In the genomic region with DNA sequence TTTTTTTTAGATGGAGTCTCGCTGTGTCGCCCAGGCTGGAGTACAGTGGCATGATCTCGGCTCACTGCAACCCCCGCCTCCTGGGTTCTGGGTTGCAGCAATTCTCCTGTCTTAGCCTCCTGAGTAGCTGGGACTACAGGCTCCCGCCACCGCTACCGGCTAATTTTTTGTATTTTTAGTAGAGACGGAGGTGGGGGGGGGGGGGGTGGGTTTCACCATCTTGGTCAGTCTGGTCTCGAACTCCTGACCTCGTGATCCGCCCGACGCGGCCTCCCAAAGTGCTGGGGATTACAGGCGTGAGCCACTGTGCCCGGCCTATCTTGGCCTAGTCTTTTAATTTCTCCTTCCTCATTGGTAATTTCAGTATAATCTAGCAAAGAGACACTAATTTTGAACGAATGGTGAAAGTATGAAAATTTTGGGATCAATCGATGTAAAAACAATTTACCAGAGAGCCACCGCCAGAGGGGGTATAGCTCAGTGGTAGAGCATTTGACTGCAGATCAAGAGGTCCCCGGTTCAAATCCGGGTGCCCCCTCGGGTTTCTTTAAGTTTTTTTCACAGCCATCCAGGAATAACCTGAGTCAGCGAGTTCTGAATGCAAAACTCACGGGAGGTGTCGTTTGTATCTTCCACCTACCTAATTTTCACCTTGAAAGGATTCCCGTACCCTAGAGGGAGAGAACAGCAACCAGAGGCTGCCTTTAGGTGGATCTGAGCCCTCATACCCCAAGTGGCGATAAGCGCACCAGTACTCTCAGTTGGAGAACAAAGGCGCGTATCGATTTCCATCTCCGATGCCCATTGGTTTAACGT, we compare ENCODE assay signal across 1 cellular context.
TF ChIP-seq lines count a peak whose summit lies in the region.

No MANE protein-coding gene starts in this region.

TF ChIP-seq in HepG2, 621 proteins besides CTCF, POLR2A, EP300 and RAD21 (continued from another document):
- TF ChIP-seq SOX13 (IDR thresholded peaks at IDR 0.05) (no peak), SOX13 (CRISPR knock-in tag; conservative IDR thresholded peaks at IDR 0.05 in 1 of 2, IDR thresholded peaks at IDR 0.05 in 1 of 2) (no peak; a peak in 1 of 4 replicates), POLR2AphosphoS5 (IDR thresholded peaks at IDR 0.05; ENCODE audit: low read depth, low read length) (no peak), ZMYM2 (CRISPR knock-in tag; IDR thresholded peaks at IDR 0.05) (peak; percentile 24; the same call in 1 of the 2 replicates), ZNF891 (CRISPR knock-in tag; IDR thresholded peaks at IDR 0.05) (no peak), CBX1 (IDR thresholded peaks at IDR 0.05; ENCODE audit: low read depth) (no peak), EZH2 (conservative IDR thresholded peaks at IDR 0.05; ENCODE audit: low read depth, low read length) (no peak), ZBTB3 (CRISPR knock-in tag; IDR thresholded peaks at IDR 0.05; ENCODE audit: borderline replicate concordance, low read depth) (no peak), THYN1 (CRISPR knock-in tag; IDR thresholded peaks at IDR 0.05; ENCODE audit: borderline replicate concordance, low read depth) (no peak), ZNF547 (CRISPR knock-in tag; IDR thresholded peaks at IDR 0.05) (no peak), NR2F6 (IDR thresholded peaks at IDR 0.05) (peak; percentile 41; the same call in 1 of the 2 replicates), NR2F6 (CRISPR knock-in tag; IDR thresholded peaks at IDR 0.05) (peak; percentile 28), CEBPB (IDR thresholded peaks at IDR 0.05; ENCODE audit: borderline replicate concordance, low read depth, low read length) (no peak), ZNF616 (CRISPR knock-in tag; IDR thresholded peaks at IDR 0.05; ENCODE audit: low read depth) (no peak), TOPORS (CRISPR knock-in tag; IDR thresholded peaks at IDR 0.05) (no peak), HCFC1 (IDR thresholded peaks at IDR 0.05; ENCODE audit: low read depth, low read length) (no peak), ZNF326 (CRISPR knock-in tag; IDR thresholded peaks at IDR 0.05; ENCODE audit: borderline replicate concordance) (no peak), KAT8 (CRISPR knock-in tag; IDR thresholded peaks at IDR 0.05) (peak; percentile 76)
- TF ChIP-seq, protein P1, sequence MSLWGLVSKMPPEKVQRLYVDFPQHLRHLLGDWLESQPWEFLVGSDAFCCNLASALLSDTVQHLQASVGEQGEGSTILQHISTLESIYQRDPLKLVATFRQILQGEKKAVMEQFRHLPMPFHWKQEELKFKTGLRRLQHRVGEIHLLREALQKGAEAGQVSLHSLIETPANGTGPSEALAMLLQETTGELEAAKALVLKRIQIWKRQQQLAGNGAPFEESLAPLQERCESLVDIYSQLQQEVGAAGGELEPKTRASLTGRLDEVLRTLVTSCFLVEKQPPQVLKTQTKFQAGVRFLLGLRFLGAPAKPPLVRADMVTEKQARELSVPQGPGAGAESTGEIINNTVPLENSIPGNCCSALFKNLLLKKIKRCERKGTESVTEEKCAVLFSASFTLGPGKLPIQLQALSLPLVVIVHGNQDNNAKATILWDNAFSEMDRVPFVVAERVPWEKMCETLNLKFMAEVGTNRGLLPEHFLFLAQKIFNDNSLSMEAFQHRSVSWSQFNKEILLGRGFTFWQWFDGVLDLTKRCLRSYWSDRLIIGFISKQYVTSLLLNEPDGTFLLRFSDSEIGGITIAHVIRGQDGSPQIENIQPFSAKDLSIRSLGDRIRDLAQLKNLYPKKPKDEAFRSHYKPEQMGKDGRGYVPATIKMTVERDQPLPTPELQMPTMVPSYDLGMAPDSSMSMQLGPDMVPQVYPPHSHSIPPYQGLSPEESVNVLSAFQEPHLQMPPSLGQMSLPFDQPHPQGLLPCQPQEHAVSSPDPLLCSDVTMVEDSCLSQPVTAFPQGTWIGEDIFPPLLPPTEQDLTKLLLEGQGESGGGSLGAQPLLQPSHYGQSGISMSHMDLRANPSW (CRISPR knock-in tag; IDR thresholded peaks at IDR 0.05; ENCODE audit: borderline replicate concordance), result no peak
- TF ChIP-seq, protein P2, sequence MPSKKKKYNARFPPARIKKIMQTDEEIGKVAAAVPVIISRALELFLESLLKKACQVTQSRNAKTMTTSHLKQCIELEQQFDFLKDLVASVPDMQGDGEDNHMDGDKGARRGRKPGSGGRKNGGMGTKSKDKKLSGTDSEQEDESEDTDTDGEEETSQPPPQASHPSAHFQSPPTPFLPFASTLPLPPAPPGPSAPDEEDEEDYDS (CRISPR knock-in tag; IDR thresholded peaks at IDR 0.05), result no peak
- TF ChIP-seq, protein P3, sequence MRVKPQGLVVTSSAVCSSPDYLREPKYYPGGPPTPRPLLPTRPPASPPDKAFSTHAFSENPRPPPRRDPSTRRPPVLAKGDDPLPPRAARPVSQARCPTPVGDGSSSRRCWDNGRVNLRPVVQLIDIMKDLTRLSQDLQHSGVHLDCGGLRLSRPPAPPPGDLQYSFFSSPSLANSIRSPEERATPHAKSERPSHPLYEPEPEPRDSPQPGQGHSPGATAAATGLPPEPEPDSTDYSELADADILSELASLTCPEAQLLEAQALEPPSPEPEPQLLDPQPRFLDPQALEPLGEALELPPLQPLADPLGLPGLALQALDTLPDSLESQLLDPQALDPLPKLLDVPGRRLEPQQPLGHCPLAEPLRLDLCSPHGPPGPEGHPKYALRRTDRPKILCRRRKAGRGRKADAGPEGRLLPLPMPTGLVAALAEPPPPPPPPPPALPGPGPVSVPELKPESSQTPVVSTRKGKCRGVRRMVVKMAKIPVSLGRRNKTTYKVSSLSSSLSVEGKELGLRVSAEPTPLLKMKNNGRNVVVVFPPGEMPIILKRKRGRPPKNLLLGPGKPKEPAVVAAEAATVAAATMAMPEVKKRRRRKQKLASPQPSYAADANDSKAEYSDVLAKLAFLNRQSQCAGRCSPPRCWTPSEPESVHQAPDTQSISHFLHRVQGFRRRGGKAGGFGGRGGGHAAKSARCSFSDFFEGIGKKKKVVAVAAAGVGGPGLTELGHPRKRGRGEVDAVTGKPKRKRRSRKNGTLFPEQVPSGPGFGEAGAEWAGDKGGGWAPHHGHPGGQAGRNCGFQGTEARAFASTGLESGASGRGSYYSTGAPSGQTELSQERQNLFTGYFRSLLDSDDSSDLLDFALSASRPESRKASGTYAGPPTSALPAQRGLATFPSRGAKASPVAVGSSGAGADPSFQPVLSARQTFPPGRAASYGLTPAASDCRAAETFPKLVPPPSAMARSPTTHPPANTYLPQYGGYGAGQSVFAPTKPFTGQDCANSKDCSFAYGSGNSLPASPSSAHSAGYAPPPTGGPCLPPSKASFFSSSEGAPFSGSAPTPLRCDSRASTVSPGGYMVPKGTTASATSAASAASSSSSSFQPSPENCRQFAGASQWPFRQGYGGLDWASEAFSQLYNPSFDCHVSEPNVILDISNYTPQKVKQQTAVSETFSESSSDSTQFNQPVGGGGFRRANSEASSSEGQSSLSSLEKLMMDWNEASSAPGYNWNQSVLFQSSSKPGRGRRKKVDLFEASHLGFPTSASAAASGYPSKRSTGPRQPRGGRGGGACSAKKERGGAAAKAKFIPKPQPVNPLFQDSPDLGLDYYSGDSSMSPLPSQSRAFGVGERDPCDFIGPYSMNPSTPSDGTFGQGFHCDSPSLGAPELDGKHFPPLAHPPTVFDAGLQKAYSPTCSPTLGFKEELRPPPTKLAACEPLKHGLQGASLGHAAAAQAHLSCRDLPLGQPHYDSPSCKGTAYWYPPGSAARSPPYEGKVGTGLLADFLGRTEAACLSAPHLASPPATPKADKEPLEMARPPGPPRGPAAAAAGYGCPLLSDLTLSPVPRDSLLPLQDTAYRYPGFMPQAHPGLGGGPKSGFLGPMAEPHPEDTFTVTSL (CRISPR knock-in tag; IDR thresholded peaks at IDR 0.05; ENCODE audit: borderline replicate concordance), result no peak
- TF ChIP-seq, protein P4, sequence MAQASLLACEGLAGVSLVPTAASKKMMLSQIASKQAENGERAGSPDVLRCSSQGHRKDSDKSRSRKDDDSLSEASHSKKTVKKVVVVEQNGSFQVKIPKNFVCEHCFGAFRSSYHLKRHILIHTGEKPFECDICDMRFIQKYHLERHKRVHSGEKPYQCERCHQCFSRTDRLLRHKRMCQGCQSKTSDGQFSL (CRISPR knock-in tag; IDR thresholded peaks at IDR 0.05), result peak; percentile 89
- TF ChIP-seq, protein P5, sequence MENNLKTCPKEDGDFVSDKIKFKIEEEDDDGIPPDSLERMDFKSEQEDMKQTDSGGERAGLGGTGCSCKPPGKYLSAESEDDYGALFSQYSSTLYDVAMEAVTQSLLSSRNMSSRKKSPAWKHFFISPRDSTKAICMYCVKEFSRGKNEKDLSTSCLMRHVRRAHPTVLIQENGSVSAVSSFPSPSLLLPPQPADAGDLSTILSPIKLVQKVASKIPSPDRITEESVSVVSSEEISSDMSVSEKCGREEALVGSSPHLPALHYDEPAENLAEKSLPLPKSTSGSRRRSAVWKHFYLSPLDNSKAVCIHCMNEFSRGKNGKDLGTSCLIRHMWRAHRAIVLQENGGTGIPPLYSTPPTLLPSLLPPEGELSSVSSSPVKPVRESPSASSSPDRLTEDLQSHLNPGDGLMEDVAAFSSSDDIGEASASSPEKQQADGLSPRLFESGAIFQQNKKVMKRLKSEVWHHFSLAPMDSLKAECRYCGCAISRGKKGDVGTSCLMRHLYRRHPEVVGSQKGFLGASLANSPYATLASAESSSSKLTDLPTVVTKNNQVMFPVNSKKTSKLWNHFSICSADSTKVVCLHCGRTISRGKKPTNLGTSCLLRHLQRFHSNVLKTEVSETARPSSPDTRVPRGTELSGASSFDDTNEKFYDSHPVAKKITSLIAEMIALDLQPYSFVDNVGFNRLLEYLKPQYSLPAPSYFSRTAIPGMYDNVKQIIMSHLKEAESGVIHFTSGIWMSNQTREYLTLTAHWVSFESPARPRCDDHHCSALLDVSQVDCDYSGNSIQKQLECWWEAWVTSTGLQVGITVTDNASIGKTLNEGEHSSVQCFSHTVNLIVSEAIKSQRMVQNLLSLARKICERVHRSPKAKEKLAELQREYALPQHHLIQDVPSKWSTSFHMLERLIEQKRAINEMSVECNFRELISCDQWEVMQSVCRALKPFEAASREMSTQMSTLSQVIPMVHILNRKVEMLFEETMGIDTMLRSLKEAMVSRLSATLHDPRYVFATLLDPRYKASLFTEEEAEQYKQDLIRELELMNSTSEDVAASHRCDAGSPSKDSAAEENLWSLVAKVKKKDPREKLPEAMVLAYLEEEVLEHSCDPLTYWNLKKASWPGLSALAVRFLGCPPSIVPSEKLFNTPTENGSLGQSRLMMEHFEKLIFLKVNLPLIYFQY (CRISPR knock-in tag; IDR thresholded peaks at IDR 0.05; ENCODE audit: borderline replicate concordance), result no peak
- TF ChIP-seq, protein P6, sequence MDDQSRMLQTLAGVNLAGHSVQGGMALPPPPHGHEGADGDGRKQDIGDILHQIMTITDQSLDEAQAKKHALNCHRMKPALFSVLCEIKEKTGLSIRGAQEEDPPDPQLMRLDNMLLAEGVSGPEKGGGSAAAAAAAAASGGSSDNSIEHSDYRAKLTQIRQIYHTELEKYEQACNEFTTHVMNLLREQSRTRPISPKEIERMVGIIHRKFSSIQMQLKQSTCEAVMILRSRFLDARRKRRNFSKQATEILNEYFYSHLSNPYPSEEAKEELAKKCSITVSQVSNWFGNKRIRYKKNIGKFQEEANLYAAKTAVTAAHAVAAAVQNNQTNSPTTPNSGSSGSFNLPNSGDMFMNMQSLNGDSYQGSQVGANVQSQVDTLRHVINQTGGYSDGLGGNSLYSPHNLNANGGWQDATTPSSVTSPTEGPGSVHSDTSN (CRISPR knock-in tag; IDR thresholded peaks at IDR 0.05; ENCODE audit: borderline replicate concordance), result no peak; the same call in 1 of the 2 replicates
- TF ChIP-seq, protein P7, sequence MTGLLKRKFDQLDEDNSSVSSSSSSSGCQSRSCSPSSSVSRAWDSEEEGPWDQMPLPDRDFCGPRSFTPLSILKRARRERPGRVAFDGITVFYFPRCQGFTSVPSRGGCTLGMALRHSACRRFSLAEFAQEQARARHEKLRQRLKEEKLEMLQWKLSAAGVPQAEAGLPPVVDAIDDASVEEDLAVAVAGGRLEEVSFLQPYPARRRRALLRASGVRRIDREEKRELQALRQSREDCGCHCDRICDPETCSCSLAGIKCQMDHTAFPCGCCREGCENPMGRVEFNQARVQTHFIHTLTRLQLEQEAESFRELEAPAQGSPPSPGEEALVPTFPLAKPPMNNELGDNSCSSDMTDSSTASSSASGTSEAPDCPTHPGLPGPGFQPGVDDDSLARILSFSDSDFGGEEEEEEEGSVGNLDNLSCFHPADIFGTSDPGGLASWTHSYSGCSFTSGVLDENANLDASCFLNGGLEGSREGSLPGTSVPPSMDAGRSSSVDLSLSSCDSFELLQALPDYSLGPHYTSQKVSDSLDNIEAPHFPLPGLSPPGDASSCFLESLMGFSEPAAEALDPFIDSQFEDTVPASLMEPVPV (CRISPR knock-in tag; IDR thresholded peaks at IDR 0.05), result no peak
- TF ChIP-seq, protein P8, sequence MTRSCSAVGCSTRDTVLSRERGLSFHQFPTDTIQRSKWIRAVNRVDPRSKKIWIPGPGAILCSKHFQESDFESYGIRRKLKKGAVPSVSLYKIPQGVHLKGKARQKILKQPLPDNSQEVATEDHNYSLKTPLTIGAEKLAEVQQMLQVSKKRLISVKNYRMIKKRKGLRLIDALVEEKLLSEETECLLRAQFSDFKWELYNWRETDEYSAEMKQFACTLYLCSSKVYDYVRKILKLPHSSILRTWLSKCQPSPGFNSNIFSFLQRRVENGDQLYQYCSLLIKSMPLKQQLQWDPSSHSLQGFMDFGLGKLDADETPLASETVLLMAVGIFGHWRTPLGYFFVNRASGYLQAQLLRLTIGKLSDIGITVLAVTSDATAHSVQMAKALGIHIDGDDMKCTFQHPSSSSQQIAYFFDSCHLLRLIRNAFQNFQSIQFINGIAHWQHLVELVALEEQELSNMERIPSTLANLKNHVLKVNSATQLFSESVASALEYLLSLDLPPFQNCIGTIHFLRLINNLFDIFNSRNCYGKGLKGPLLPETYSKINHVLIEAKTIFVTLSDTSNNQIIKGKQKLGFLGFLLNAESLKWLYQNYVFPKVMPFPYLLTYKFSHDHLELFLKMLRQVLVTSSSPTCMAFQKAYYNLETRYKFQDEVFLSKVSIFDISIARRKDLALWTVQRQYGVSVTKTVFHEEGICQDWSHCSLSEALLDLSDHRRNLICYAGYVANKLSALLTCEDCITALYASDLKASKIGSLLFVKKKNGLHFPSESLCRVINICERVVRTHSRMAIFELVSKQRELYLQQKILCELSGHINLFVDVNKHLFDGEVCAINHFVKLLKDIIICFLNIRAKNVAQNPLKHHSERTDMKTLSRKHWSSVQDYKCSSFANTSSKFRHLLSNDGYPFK (CRISPR knock-in tag; IDR thresholded peaks at IDR 0.05; ENCODE audit: borderline replicate concordance), result no peak
